1 cellular context compared by ENCODE assay signal in genomic region chr12:12546314-12546772, GRCh38.
TF ChIP-seq lines count a peak whose summit lies in the region.

No MANE protein-coding gene starts in this region.

TF ChIP-seq in HepG2, 621 proteins besides CTCF, POLR2A, EP300 and RAD21 (continued from another document and continues in another):
- TF ChIP-seq CEBPZ (IDR thresholded peaks at IDR 0.05; ENCODE audit: low read length) = no peak
- TF ChIP-seq PBX2 (CRISPR knock-in tag; IDR thresholded peaks at IDR 0.05) = 0 out of 2 replicates have a peak, but pooled peaks have one; percentile 13
- TF ChIP-seq RFX5 (IDR thresholded peaks at IDR 0.05; ENCODE audit: low read depth, low read length) = no peak
- no peak for TF ChIP-seq CREBL2 (CRISPR knock-in tag; IDR thresholded peaks at IDR 0.05; ENCODE audit: borderline replicate concordance)
- peak; percentile 91 for TF ChIP-seq ZBTB37 (CRISPR knock-in tag; IDR thresholded peaks at IDR 0.05)
- TF ChIP-seq PCBP1 (IDR thresholded peaks at IDR 0.05; ENCODE audit: borderline replicate concordance, low read depth, low read length) = no peak
- no peak for TF ChIP-seq BRF2 (CRISPR knock-in tag; IDR thresholded peaks at IDR 0.05)
- no peak for TF ChIP-seq ZNF30 (CRISPR knock-in tag; IDR thresholded peaks at IDR 0.05)
- no peak for TF ChIP-seq ZNF639 (CRISPR knock-in tag; conservative IDR thresholded peaks at IDR 0.05)
- TF ChIP-seq ZBTB14 (CRISPR knock-in tag; IDR thresholded peaks at IDR 0.05) = no peak
- TF ChIP-seq GATAD2A (CRISPR knock-in tag; IDR thresholded peaks at IDR 0.05) = peak; percentile 98
- 0 out of 2 replicates have a peak, but pooled peaks have one; percentile 51 for TF ChIP-seq ZNF430 (CRISPR knock-in tag; IDR thresholded peaks at IDR 0.05)
- no peak for TF ChIP-seq ZNF274 (CRISPR knock-in tag; IDR thresholded peaks at IDR 0.05)
- TF ChIP-seq ATF4 (CRISPR knock-in tag; IDR thresholded peaks at IDR 0.05) = peak in 1 of 2 experiments; percentile 75; a peak in 1 of 4 replicates
- TF ChIP-seq SOX5 (CRISPR knock-in tag; IDR thresholded peaks at IDR 0.05; ENCODE audit: borderline replicate concordance) = peak; percentile 94
- no peak for TF ChIP-seq ZSCAN31 (CRISPR knock-in tag; IDR thresholded peaks at IDR 0.05; ENCODE audit: low read depth)
- no peak for TF ChIP-seq NFYC (CRISPR knock-in tag; IDR thresholded peaks at IDR 0.05)
- peak; percentile 84 for TF ChIP-seq TEAD3 (CRISPR knock-in tag; optimal IDR thresholded peaks at IDR 0.05; ENCODE audit: borderline replicate concordance)
- TF ChIP-seq NFKB2 (CRISPR knock-in tag; IDR thresholded peaks at IDR 0.05; ENCODE audit: borderline replicate concordance) = no peak
- no peak for TF ChIP-seq ZXDC (CRISPR knock-in tag; IDR thresholded peaks at IDR 0.05)
- no peak for TF ChIP-seq NAIF1 (CRISPR knock-in tag; IDR thresholded peaks at IDR 0.05; ENCODE audit: borderline replicate concordance)
- TF ChIP-seq ATF5 (CRISPR knock-in tag; IDR thresholded peaks at IDR 0.05; ENCODE audit: low read depth) = no peak
- 0 out of 2 replicates have a peak, but pooled peaks have one; percentile 14 for TF ChIP-seq BHLHE40 (IDR thresholded peaks at IDR 0.05; ENCODE audit: low read length)
- TF ChIP-seq SIN3A (IDR thresholded peaks at IDR 0.05; ENCODE audit: borderline replicate concordance, low read depth, low read length) = peak; percentile 30; the same call in 1 of the 2 replicates
- TF ChIP-seq CENPBD1 (CRISPR knock-in tag; IDR thresholded peaks at IDR 0.05; ENCODE audit: borderline replicate concordance, low read depth) = no peak
- TF ChIP-seq ZNF766 (CRISPR knock-in tag; IDR thresholded peaks at IDR 0.05; ENCODE audit: borderline replicate concordance) = no peak
- TF ChIP-seq CC2D1A (CRISPR knock-in tag; IDR thresholded peaks at IDR 0.05) = no peak
- TF ChIP-seq HMG20B (CRISPR knock-in tag; conservative IDR thresholded peaks at IDR 0.05) = peak; percentile 81
- TF ChIP-seq LBX2 (CRISPR knock-in tag; IDR thresholded peaks at IDR 0.05; ENCODE audit: borderline replicate concordance) = no peak
- no peak for TF ChIP-seq ZNF251 (CRISPR knock-in tag; IDR thresholded peaks at IDR 0.05)
- no peak for TF ChIP-seq GLI4 (CRISPR knock-in tag; IDR thresholded peaks at IDR 0.05; ENCODE audit: borderline replicate concordance)
- TF ChIP-seq CEBPB (IDR thresholded peaks at IDR 0.05; ENCODE audit: borderline replicate concordance, low read depth, low read length) = peak; percentile 66
- peak; percentile 62; the same call in 1 of the 2 replicates for TF ChIP-seq SP5 (CRISPR knock-in tag; IDR thresholded peaks at IDR 0.05; ENCODE audit: borderline replicate concordance, low read depth)
- TF ChIP-seq GATA4 (IDR thresholded peaks at IDR 0.05; ENCODE audit: borderline replicate concordance, low read depth) = peak; percentile 46; the same call in 1 of the 2 replicates
- TF ChIP-seq THAP11 (CRISPR knock-in tag; IDR thresholded peaks at IDR 0.05) = peak; percentile 59
- no peak for TF ChIP-seq IRF1 (CRISPR knock-in tag; IDR thresholded peaks at IDR 0.05; ENCODE audit: low read depth)
- TF ChIP-seq DR1 (CRISPR knock-in tag; IDR thresholded peaks at IDR 0.05) = no peak
- TF ChIP-seq ZNF670 (CRISPR knock-in tag; IDR thresholded peaks at IDR 0.05; ENCODE audit: borderline replicate concordance) = no peak
